ENCODE assay signal across 18 cellular contexts in genomic region chr20:34033903-34034302, GRCh38.
"Had no signal": no experiment of that assay in that cellular context is flagged by ENCODE, and none has a peak within 500 bp of the region (broad histone marks: within the 10 kb centered on the region; RNA-seq: fewer than 3 reads in every experiment).

No MANE protein-coding gene starts in this region.

- H3K27me3 Mint-ChIP-seq: activated CD4-positive, alpha-beta T cell treated with anti-CD3 and anti-CD28 coated beads, Interleukin-2, amount 10 ng/mL, durations not matched to agents 7 days and 5 days; activated naive CD8-positive, alpha-beta T cell treated with anti-CD3 and anti-CD28 coated beads, Interleukin-2, amount 10 ng/mL, durations not matched to agents 7 days and 5 days; naive B cell; stimulated activated memory B cell treated with anti-CD40 and anti-IgM and Interleukin-4, amounts not matched to agents 10 μg/mL and 1 μg/mL and 100 μg/mL, for 72 hours had no signal

- DNase-seq: activated CD4-positive, alpha-beta T cell treated with anti-CD3 and anti-CD28 coated beads, Interleukin-2, amount 10 ng/mL, durations not matched to agents 7 days and 5 days; activated naive CD8-positive, alpha-beta T cell treated with anti-CD3 and anti-CD28 coated beads, Interleukin-2, amount 10 ng/mL, durations not matched to agents 7 days and 5 days; body of pancreas; dorsolateral prefrontal cortex; foreskin keratinocyte; left cardiac atrium; mesenchymal stem cell; mucosa of descending colon; naive B cell; nucleus accumbens; sigmoid colon; stimulated activated CD4-positive, alpha-beta T cell treated with anti-CD3 and anti-CD28 coated beads, Interleukin-4, amount 100 ng/mL, for 24 hours; testis; upper lobe of left lung had no signal

- H3K4me3 ChIP-seq: body of pancreas, dorsolateral prefrontal cortex, hepatocyte, mucosa of descending colon, sigmoid colon, testis, upper lobe of left lung had no signal

- H3K4me1 ChIP-seq: foreskin keratinocyte had no signal

- ATAC-seq: activated CD4-positive, CD25-positive, alpha-beta regulatory T cell treated with anti-CD3 and anti-CD28 coated beads, Interleukin-2, amount 50 U/mL, for 24 hours; body of pancreas; foreskin keratinocyte; left cardiac atrium; mucosa of descending colon; stimulated activated memory B cell treated with anti-CD40 and anti-IgM and Interleukin-4, amounts not matched to agents 10 μg/mL and 1 μg/mL and 100 μg/mL, for 72 hours had no signal

- H3K27ac ChIP-seq: body of pancreas, foreskin keratinocyte, hepatocyte, sigmoid colon, testis, upper lobe of left lung had no signal

- H3K27ac Mint-ChIP-seq: activated CD4-positive, alpha-beta T cell treated with anti-CD3 and anti-CD28 coated beads, Interleukin-2, amount 10 ng/mL, durations not matched to agents 7 days and 5 days; activated naive CD8-positive, alpha-beta T cell treated with anti-CD3 and anti-CD28 coated beads, Interleukin-2, amount 10 ng/mL, durations not matched to agents 7 days and 5 days; activated T-helper 1 cell treated with anti-CD3 and anti-CD28 coated beads, Interleukin-12 subunit alpha, Interleukin-12 subunit beta, Interleukin-2, Interleukin-4 antibody, amounts not matched to agents 30 ng/mL and 10 ng/mL and 1 ng/mL, durations not matched to agents 14 hours and 24 hours and 36 hours; stimulated activated memory B cell treated with anti-CD40 and anti-IgM and Interleukin-4, amounts not matched to agents 10 μg/mL and 1 μg/mL and 100 μg/mL, for 72 hours had no signal

- H3K4me2 ChIP-seq: hepatocyte had no signal

- H3K27me3 ChIP-seq: body of pancreas, dorsolateral prefrontal cortex, foreskin keratinocyte, hepatocyte, sigmoid colon, testis, upper lobe of left lung had no signal

- H2AFZ ChIP-seq: hepatocyte had no signal

- H3K9me3 ChIP-seq: body of pancreas, mucosa of descending colon, sigmoid colon, testis, upper lobe of left lung had no signal

- H3K9me3 Mint-ChIP-seq: activated CD4-positive, alpha-beta T cell treated with anti-CD3 and anti-CD28 coated beads, Interleukin-2, amount 10 ng/mL, durations not matched to agents 7 days and 5 days; activated naive CD8-positive, alpha-beta T cell treated with anti-CD3 and anti-CD28 coated beads, Interleukin-2, amount 10 ng/mL, durations not matched to agents 7 days and 5 days; activated T-helper 1 cell treated with anti-CD3 and anti-CD28 coated beads, Interleukin-12 subunit alpha, Interleukin-12 subunit beta, Interleukin-2, Interleukin-4 antibody, amounts not matched to agents 30 ng/mL and 10 ng/mL and 1 ng/mL, durations not matched to agents 14 hours and 24 hours and 36 hours; naive B cell; stimulated activated memory B cell treated with anti-CD40 and anti-IgM and Interleukin-4, amounts not matched to agents 10 μg/mL and 1 μg/mL and 100 μg/mL, for 72 hours had no signal

- H3K4me3 Mint-ChIP-seq: activated CD4-positive, alpha-beta T cell treated with anti-CD3 and anti-CD28 coated beads, Interleukin-2, amount 10 ng/mL, durations not matched to agents 7 days and 5 days; activated naive CD8-positive, alpha-beta T cell treated with anti-CD3 and anti-CD28 coated beads, Interleukin-2, amount 10 ng/mL, durations not matched to agents 7 days and 5 days; activated T-helper 1 cell treated with anti-CD3 and anti-CD28 coated beads, Interleukin-12 subunit alpha, Interleukin-12 subunit beta, Interleukin-2, Interleukin-4 antibody, amounts not matched to agents 30 ng/mL and 10 ng/mL and 1 ng/mL, durations not matched to agents 14 hours and 24 hours and 36 hours; stimulated activated memory B cell treated with anti-CD40 and anti-IgM and Interleukin-4, amounts not matched to agents 10 μg/mL and 1 μg/mL and 100 μg/mL, for 72 hours had no signal
